Comparison of ENCODE assay signal across 33 cellular contexts in genomic region chr1:181352695-181353094, GRCh38.
"Had no signal": no experiment of that assay in that cellular context is flagged by ENCODE, and none has a peak within 500 bp of the region (broad histone marks: within the 10 kb centered on the region; RNA-seq: fewer than 3 reads in every experiment).

No MANE protein-coding gene starts in this region.

- H3K27ac Mint-ChIP-seq: activated CD4-positive, alpha-beta T cell treated with anti-CD3 and anti-CD28 coated beads, Interleukin-2, amount 10 ng/mL, durations not matched to agents 24 days and 14 days; activated naive CD8-positive, alpha-beta T cell treated with anti-CD3 and anti-CD28 coated beads for 36 hours; activated T-cell treated with anti-CD3 and anti-CD28 coated beads, Interleukin-2, amount 50 U/mL, for 72 hours; activated T-helper 17 cell treated with anti-CD3 and anti-CD28 coated beads, Interleukin-2, amount 50 U/mL, for 72 hours; IgD-negative memory B cell; T-helper 1 cell treated with Interleukin-12 subunit alpha and Interleukin-12 subunit beta and Interleukin-4 antibody, amounts not matched to agents 30 μg/mL and 1 μg/mL, for 36 hours; T-helper 2 cell treated with Interferon-gamma antibody and Interleukin-4, amounts not matched to agents 5 μg/mL and 100 μg/mL, for 36 hours had no signal

- DNase-seq: activated CD4-positive, alpha-beta T cell treated with anti-CD3 and anti-CD28 coated beads, Interleukin-2, amount 10 ng/mL, durations not matched to agents 24 days and 14 days; activated CD4-positive, alpha-beta T cell treated with anti-CD3 and anti-CD28 coated beads, Interleukin-2, amount 50 U/mL, for 4 hours; activated effector memory CD4-positive, alpha-beta T cell treated with anti-CD3 and anti-CD28 coated beads, Interleukin-2, amount 50 U/mL, for 16 hours; activated naive CD4-positive, alpha-beta T cell; activated naive CD4-positive, alpha-beta T cell treated with anti-CD3 and anti-CD28 coated beads, Interleukin-2, amount 50 U/mL, for 16 hours; activated naive CD8-positive, alpha-beta T cell treated with anti-CD3 and anti-CD28 coated beads for 36 hours; activated T-cell treated with anti-CD3 and anti-CD28 coated beads, Interleukin-2, amount 50 U/mL, for 1 hour; activated T-cell treated with anti-CD3 and anti-CD28 coated beads, Interleukin-2, amount 50 U/mL, for 72 hours; amniotic stem cell; aorta; brain microvascular endothelial cell; Kasumi-1; KG1; MG63; MV-4-11; NCI-H1092; NCI-H146; NCI-H2029 treated with DMSO at 0.1 percent for 48 hours; NCI-H2107; NCI-H345; NCI-H524 treated with DMSO at 0.1 percent for 48 hours; NCI-H748 treated with DMSO at 0.1 percent for 48 hours; NK-92 treated with Interleukin-12 subunit alpha and Interleukin-12 subunit beta, amount 100 ng/mL, for 24 hours; PC-3; Peyer's patch; RPMI8226; SHP77 treated with DMSO at 0.1 percent for 48 hours; SK-N-SH had no signal

- H3K27me3 Mint-ChIP-seq: activated naive CD8-positive, alpha-beta T cell treated with anti-CD3 and anti-CD28 coated beads for 36 hours; activated T-helper 17 cell treated with anti-CD3 and anti-CD28 coated beads, Interleukin-2, amount 50 U/mL, for 72 hours; IgD-negative memory B cell had no signal

- H3K4me1 Mint-ChIP-seq: activated CD4-positive, alpha-beta T cell treated with anti-CD3 and anti-CD28 coated beads, Interleukin-2, amount 10 ng/mL, durations not matched to agents 24 days and 14 days; activated naive CD8-positive, alpha-beta T cell treated with anti-CD3 and anti-CD28 coated beads for 36 hours; activated T-helper 17 cell treated with anti-CD3 and anti-CD28 coated beads, Interleukin-2, amount 50 U/mL, for 72 hours; central memory CD8-positive, alpha-beta T cell had no signal

- H3K36me3 Mint-ChIP-seq: activated naive CD8-positive, alpha-beta T cell treated with anti-CD3 and anti-CD28 coated beads for 36 hours; IgD-negative memory B cell had no signal

- H3K4me3 Mint-ChIP-seq: activated CD4-positive, alpha-beta T cell treated with anti-CD3 and anti-CD28 coated beads, Interleukin-2, amount 10 ng/mL, durations not matched to agents 24 days and 14 days; activated naive CD8-positive, alpha-beta T cell treated with anti-CD3 and anti-CD28 coated beads for 36 hours; activated T-cell treated with anti-CD3 and anti-CD28 coated beads, Interleukin-2, amount 50 U/mL, for 72 hours; activated T-helper 17 cell treated with anti-CD3 and anti-CD28 coated beads, Interleukin-2, amount 50 U/mL, for 72 hours; central memory CD8-positive, alpha-beta T cell; IgD-negative memory B cell; T-helper 1 cell treated with Interleukin-12 subunit alpha and Interleukin-12 subunit beta and Interleukin-4 antibody, amounts not matched to agents 30 μg/mL and 1 μg/mL, for 36 hours; T-helper 2 cell treated with Interferon-gamma antibody and Interleukin-4, amounts not matched to agents 5 μg/mL and 100 μg/mL, for 36 hours had no signal

- H3K9me3 Mint-ChIP-seq: activated CD4-positive, alpha-beta T cell treated with anti-CD3 and anti-CD28 coated beads, Interleukin-2, amount 10 ng/mL, durations not matched to agents 24 days and 14 days; activated naive CD8-positive, alpha-beta T cell treated with anti-CD3 and anti-CD28 coated beads for 36 hours; activated T-cell treated with anti-CD3 and anti-CD28 coated beads, Interleukin-2, amount 50 U/mL, for 72 hours; activated T-helper 17 cell treated with anti-CD3 and anti-CD28 coated beads, Interleukin-2, amount 50 U/mL, for 72 hours; central memory CD8-positive, alpha-beta T cell; IgD-negative memory B cell; T-helper 1 cell treated with Interleukin-12 subunit alpha and Interleukin-12 subunit beta and Interleukin-4 antibody, amounts not matched to agents 30 μg/mL and 1 μg/mL, for 36 hours; T-helper 2 cell treated with Interferon-gamma antibody and Interleukin-4, amounts not matched to agents 5 μg/mL and 100 μg/mL, for 36 hours had no signal

- ATAC-seq: activated T-cell treated with anti-CD3 and anti-CD28 coated beads, Interleukin-2, amount 50 U/mL, for 72 hours; activated T-helper 17 cell treated with anti-CD3 and anti-CD28 coated beads, Interleukin-2, amount 50 U/mL, for 72 hours; PC-3 had no signal
